Comparison of ENCODE assay signal across 8 cellular contexts in genomic region chr14:39266589-39266870, GRCh38. TPM values are rescaled to one million over a fixed set of nuclear protein-coding genes. Genes with fewer than 3 reads are reported as not detected.
A peak's percentile ranks its signal among the peaks of the same experiment; 100 is the strongest.
DNase-seq lines count a peak whose midpoint lies in the region; ATAC-seq and TF ChIP-seq lines count a peak whose summit lies in the region.

No MANE protein-coding gene starts in this region.

- H3K27ac ChIP-seq in CD8-positive, alpha-beta T cell (ENCODE audit: low read depth, low read length) = peak overlapping the region; percentile 96
- peak overlapping the region; percentile 93 for H3K27ac ChIP-seq in cardiac muscle cell
- H3K27ac ChIP-seq in prostate gland = peak overlapping the region; percentile 94 to 95

- 0% methylated on average over 22 of the region's 28 CpGs for WGBS in prostate gland

- TF ChIP-seq POLR2A in prostate gland (IDR thresholded peaks at IDR 0.05) = no peak

- peak overlapping the region; percentile 98 for H3K27ac Mint-ChIP-seq in CD8-positive, alpha-beta T cell

- peak in 1 of 7 experiments; percentile 31 for DNase-seq in CD8-positive, alpha-beta T cell
- DNase-seq in activated CD8-positive, alpha-beta memory T cell treated with anti-CD3 and anti-CD28 coated beads, Interleukin-2, amount 50 U/mL, for 48 hours = peak; percentile 76
- DNase-seq in cardiac muscle cell (ENCODE audit: low read depth in 1 of 2, low spot score in 1 of 2) (no peak), prostate gland (ENCODE audit: low spot score) (peak; percentile 52), hepatic stellate cell (ENCODE audit: low spot score) (no peak)
- DNase-seq in activated CD4-positive, alpha-beta T cell treated with anti-CD3 and anti-CD28 coated beads, Interleukin-2, amount 50 U/mL, for 1 hour = no peak

- peak; percentile 27 for ATAC-seq in CD8-positive, alpha-beta T cell
- ATAC-seq in GM19452 (IDR thresholded peaks at IDR 0.05; ENCODE audit: unreplicated experiment) (peak; percentile 45), HG03520 (IDR thresholded peaks at IDR 0.05; ENCODE audit: unreplicated experiment) (peak; percentile 32)

- H3K9me3 Mint-ChIP-seq in CD8-positive, alpha-beta T cell = no peaks in the 10 kb centered on the region

- peaks cover 35% of the 10 kb centered on the region for H3K4me1 ChIP-seq in CD8-positive, alpha-beta T cell (ENCODE audit: insufficient read depth, low read length)
- H3K4me1 ChIP-seq in cardiac muscle cell (ENCODE audit: low read depth) = peaks cover 12% of the 10 kb centered on the region
- H3K4me1 ChIP-seq in prostate gland (replicated peaks) = peaks cover 2% of the 10 kb centered on the region

- no peaks in the 10 kb centered on the region for H3K36me3 ChIP-seq in CD8-positive, alpha-beta T cell (ENCODE audit: insufficient read depth, low read length)
- no peaks in the 10 kb centered on the region for H3K36me3 ChIP-seq in cardiac muscle cell
- H3K36me3 ChIP-seq in prostate gland = no peaks in the 10 kb centered on the region

- peaks cover 49% of the 10 kb centered on the region for H3K4me1 Mint-ChIP-seq in CD8-positive, alpha-beta T cell (ENCODE audit: low read depth)

- no peaks in the 10 kb centered on the region for H3K27me3 Mint-ChIP-seq in CD8-positive, alpha-beta T cell (ENCODE audit: low read depth)

- peak overlapping the region; percentile 98 for H3K4me3 ChIP-seq in CD8-positive, alpha-beta T cell (ENCODE audit: low read depth, low read length)
- H3K4me3 ChIP-seq in cardiac muscle cell (peak overlapping the region; percentile 59), prostate gland (peak overlapping the region; percentile 62 to 81)

- intact Hi-C loops in CD8-positive, alpha-beta T cell (cut with DNase I, micrococcal nuclease) = loop anchor here (1.0 to 5.0 kb wide), 6 partner anchors 34 to 166 kb away; partner anchors contain the start of genes FBXO33 (in 1 of the 2), GEMIN2 (in 1 of the 2), MIA2 (in 1 of the 2) and SEC23A (in 1 of the 2)
- intact Hi-C loops in prostate gland (cut with DNase I) = loop anchor here (2.0 to 5.0 kb wide), 3 partner anchors 92 to 166 kb away; partner anchors contain the start of genes FBXO33, PNN and SEC23A

- H3K9me3 ChIP-seq in CD8-positive, alpha-beta T cell (ENCODE audit: low read length) = no peaks in the 10 kb centered on the region
- H3K9me3 ChIP-seq in cardiac muscle cell (ENCODE audit: low read depth) (no peaks in the 10 kb centered on the region), prostate gland (no peaks in the 10 kb centered on the region)

- H3K4me3 Mint-ChIP-seq in CD8-positive, alpha-beta T cell = peak overlapping the region; percentile 92

- no peaks in the 10 kb centered on the region for H3K27me3 ChIP-seq in CD8-positive, alpha-beta T cell (ENCODE audit: insufficient read depth, low read length)
- H3K27me3 ChIP-seq in cardiac muscle cell = no peaks in the 10 kb centered on the region
- no peaks in the 10 kb centered on the region for H3K27me3 ChIP-seq in prostate gland (replicated peaks; ENCODE audit: insufficient read depth)

- CTCF ChIA-PET in CD8-positive, alpha-beta T cell (lab: Charles Lee) = interaction anchor here (1.7 kb wide), 1 partner anchor 35 kb away, joined by 5 read pairs; no protein-coding TSS in a partner anchor

- POLR2A ChIA-PET in CD8-positive, alpha-beta T cell (lab: Charles Lee) = interaction anchor here (0.7 to 3.7 kb wide), 15 partner anchors 9 to 165 kb away, joined by 3 to 51 read pairs (median 4); partner anchors contain the start of genes FBXO33, GEMIN2, PNN and SEC23A

- H3K36me3 Mint-ChIP-seq in CD8-positive, alpha-beta T cell = peaks cover 11% of the 10 kb centered on the region

- TF ChIP-seq CTCF in CD8-positive, alpha-beta T cell (IDR thresholded peaks at IDR 0.05) = no peak
- TF ChIP-seq CTCF in cardiac muscle cell (IDR thresholded peaks at IDR 0.05; ENCODE audit: low read depth, low read length) (no peak), prostate gland (IDR thresholded peaks at IDR 0.05) (no peak)

RNA-seq across cellular contexts. Expression of gene MIA2, which starts 32.8 kb away (rescaled TPM):
- total RNA-seq in CD8-positive, alpha-beta T cell = 10 to 100 TPM; 16.7 to 19.1 TPM
- total RNA-seq in cardiac muscle cell = 5.8 and 20.6 TPM in 2 replicates
- polyA plus RNA-seq in cardiac muscle cell = 14.4 and 17.7 TPM in 2 replicates
- 10 to 100 TPM; 28.7 to 45.4 TPM for total RNA-seq in prostate gland

Comparison
In these comparisons a context has a peak if more than half of its experiments do, and no peak if none do; other contexts are left out.
1. DNase-seq: peak in activated CD8-positive, alpha-beta memory T cell treated with anti-CD3 and anti-CD28 coated beads, Interleukin-2, amount 50 U/mL, for 48 hours (single experiment) and prostate gland (single experiment); none in cardiac muscle cell (0 of 2), hepatic stellate cell (single experiment) and activated CD4-positive, alpha-beta T cell treated with anti-CD3 and anti-CD28 coated beads, Interleukin-2, amount 50 U/mL, for 1 hour (single experiment).
2. Peak in every context shown above with its lines, with median percentiles within 50 percentile points of each other: ATAC-seq, H3K27ac ChIP-seq and H3K4me3 ChIP-seq.